1 cellular context compared by ENCODE assay signal in the genomic region with DNA sequence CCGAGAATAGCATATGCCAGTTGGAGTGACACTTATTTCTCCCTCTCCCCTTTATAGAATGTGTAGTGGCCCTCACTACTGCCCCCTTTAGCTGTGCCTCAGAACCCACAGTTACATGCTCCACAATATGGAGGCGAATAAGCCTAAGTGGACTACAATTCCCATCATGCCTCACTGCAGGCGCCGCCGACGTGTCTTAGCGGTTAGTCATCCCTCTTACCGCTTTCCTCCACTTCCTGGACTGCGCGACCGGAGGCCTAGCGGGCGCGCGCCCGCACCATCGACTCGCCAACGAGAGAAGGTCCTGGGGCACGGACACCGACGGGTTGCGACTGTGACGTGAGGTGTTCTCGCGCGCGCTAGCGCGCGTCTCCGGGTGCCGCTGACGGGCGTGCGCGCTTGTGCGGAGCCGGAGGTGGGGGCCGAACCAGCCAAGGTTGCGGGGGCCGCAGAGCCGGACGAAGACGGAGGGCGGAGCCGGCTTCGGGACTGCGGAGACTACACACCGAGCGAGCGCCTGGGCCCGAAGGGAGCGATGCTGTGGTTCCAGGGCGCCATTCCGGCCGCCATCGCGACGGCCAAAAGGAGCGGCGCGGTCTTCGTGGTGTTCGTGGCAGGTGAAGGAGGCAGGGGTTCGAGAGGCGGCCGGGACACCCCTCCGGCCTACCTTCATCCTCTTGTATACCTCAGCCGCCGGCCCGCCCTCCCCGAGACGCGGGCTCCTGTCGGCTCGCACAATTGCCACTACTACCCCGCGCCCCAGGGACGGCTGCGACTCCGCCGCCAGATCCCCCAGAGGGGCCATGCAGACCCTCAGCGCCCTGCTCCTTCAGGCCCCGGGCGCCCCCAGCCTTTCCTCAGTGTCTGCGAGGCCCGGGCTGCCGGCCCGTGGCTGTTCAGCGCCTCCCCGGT.
TF ChIP-seq lines count a peak whose summit lies in the region.

A gene with protein sequence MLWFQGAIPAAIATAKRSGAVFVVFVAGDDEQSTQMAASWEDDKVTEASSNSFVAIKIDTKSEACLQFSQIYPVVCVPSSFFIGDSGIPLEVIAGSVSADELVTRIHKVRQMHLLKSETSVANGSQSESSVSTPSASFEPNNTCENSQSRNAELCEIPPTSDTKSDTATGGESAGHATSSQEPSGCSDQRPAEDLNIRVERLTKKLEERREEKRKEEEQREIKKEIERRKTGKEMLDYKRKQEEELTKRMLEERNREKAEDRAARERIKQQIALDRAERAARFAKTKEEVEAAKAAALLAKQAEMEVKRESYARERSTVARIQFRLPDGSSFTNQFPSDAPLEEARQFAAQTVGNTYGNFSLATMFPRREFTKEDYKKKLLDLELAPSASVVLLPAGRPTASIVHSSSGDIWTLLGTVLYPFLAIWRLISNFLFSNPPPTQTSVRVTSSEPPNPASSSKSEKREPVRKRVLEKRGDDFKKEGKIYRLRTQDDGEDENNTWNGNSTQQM (plus strand): TSS at position 461 of the 912 bp plus-strand sequence. CDS start 75 bp downstream, at position 536.

TF ChIP-seq in HepG2, 621 proteins besides CTCF, POLR2A, EP300 and RAD21 (continued from another document and continues in another):
- TF ChIP-seq, protein P1, sequence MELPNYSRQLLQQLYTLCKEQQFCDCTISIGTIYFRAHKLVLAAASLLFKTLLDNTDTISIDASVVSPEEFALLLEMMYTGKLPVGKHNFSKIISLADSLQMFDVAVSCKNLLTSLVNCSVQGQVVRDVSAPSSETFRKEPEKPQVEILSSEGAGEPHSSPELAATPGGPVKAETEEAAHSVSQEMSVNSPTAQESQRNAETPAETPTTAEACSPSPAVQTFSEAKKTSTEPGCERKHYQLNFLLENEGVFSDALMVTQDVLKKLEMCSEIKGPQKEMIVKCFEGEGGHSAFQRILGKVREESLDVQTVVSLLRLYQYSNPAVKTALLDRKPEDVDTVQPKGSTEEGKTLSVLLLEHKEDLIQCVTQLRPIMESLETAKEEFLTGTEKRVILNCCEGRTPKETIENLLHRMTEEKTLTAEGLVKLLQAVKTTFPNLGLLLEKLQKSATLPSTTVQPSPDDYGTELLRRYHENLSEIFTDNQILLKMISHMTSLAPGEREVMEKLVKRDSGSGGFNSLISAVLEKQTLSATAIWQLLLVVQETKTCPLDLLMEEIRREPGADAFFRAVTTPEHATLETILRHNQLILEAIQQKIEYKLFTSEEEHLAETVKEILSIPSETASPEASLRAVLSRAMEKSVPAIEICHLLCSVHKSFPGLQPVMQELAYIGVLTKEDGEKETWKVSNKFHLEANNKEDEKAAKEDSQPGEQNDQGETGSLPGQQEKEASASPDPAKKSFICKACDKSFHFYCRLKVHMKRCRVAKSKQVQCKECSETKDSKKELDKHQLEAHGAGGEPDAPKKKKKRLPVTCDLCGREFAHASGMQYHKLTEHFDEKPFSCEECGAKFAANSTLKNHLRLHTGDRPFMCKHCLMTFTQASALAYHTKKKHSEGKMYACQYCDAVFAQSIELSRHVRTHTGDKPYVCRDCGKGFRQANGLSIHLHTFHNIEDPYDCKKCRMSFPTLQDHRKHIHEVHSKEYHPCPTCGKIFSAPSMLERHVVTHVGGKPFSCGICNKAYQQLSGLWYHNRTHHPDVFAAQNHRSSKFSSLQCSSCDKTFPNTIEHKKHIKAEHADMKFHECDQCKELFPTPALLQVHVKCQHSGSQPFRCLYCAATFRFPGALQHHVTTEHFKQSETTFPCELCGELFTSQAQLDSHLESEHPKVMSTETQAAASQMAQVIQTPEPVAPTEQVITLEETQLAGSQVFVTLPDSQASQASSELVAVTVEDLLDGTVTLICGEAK (IDR thresholded peaks at IDR 0.05), result no peak
- TF ChIP-seq, protein P1 (CRISPR knock-in tag; IDR thresholded peaks at IDR 0.05), result peak; percentile 46
- TF ChIP-seq PAX8 (CRISPR knock-in tag; IDR thresholded peaks at IDR 0.05; ENCODE audit: borderline replicate concordance), result 0 out of 2 replicates have a peak, but pooled peaks have one; percentile 40
- no peak for TF ChIP-seq JARID2 (CRISPR knock-in tag; IDR thresholded peaks at IDR 0.05; ENCODE audit: insufficient replicate concordance)
- no peak for TF ChIP-seq ZSCAN29 (CRISPR knock-in tag; conservative IDR thresholded peaks at IDR 0.05)
- TF ChIP-seq DNMT3B (CRISPR knock-in tag; conservative IDR thresholded peaks at IDR 0.05), result 0 out of 2 replicates have a peak, but pooled peaks have one; percentile 12
- peak; percentile 63; the same call in 1 of the 2 replicates for TF ChIP-seq ZFP36L1 (CRISPR knock-in tag; IDR thresholded peaks at IDR 0.05)
- TF ChIP-seq BORCS8-MEF2B (CRISPR knock-in tag; IDR thresholded peaks at IDR 0.05), result peak; percentile 85
- peak; percentile 72 for TF ChIP-seq RFXAP (CRISPR knock-in tag; IDR thresholded peaks at IDR 0.05; ENCODE audit: borderline replicate concordance)
- no peak for TF ChIP-seq ZNF720 (CRISPR knock-in tag; IDR thresholded peaks at IDR 0.05)
- peak; percentile 89 for TF ChIP-seq NRL (CRISPR knock-in tag; IDR thresholded peaks at IDR 0.05; ENCODE audit: borderline replicate concordance)
- no peak for TF ChIP-seq ZNF337 (CRISPR knock-in tag; IDR thresholded peaks at IDR 0.05; ENCODE audit: borderline replicate concordance, low read depth)
- TF ChIP-seq NFKBIZ (CRISPR knock-in tag; IDR thresholded peaks at IDR 0.05), result no peak
- no peak for TF ChIP-seq HHEX (CRISPR knock-in tag; IDR thresholded peaks at IDR 0.05)
- TF ChIP-seq ZNF768 (CRISPR knock-in tag; IDR thresholded peaks at IDR 0.05), result peak; percentile 66; the same call in 1 of the 2 replicates
- TF ChIP-seq SALL1 (CRISPR knock-in tag; IDR thresholded peaks at IDR 0.05), result peak; percentile 88
- TF ChIP-seq MED13 (CRISPR knock-in tag; IDR thresholded peaks at IDR 0.05), result 0 out of 2 replicates have a peak, but pooled peaks have one; percentile 34
- TF ChIP-seq, protein P2, sequence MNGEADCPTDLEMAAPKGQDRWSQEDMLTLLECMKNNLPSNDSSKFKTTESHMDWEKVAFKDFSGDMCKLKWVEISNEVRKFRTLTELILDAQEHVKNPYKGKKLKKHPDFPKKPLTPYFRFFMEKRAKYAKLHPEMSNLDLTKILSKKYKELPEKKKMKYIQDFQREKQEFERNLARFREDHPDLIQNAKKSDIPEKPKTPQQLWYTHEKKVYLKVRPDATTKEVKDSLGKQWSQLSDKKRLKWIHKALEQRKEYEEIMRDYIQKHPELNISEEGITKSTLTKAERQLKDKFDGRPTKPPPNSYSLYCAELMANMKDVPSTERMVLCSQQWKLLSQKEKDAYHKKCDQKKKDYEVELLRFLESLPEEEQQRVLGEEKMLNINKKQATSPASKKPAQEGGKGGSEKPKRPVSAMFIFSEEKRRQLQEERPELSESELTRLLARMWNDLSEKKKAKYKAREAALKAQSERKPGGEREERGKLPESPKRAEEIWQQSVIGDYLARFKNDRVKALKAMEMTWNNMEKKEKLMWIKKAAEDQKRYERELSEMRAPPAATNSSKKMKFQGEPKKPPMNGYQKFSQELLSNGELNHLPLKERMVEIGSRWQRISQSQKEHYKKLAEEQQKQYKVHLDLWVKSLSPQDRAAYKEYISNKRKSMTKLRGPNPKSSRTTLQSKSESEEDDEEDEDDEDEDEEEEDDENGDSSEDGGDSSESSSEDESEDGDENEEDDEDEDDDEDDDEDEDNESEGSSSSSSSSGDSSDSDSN (CRISPR knock-in tag; IDR thresholded peaks at IDR 0.05), result peak; percentile 98
- peak; percentile 31; the same call in 1 of the 2 replicates for TF ChIP-seq BCL6 (CRISPR knock-in tag; IDR thresholded peaks at IDR 0.05)
- peak; percentile 93 for TF ChIP-seq FOSL1 (CRISPR knock-in tag; IDR thresholded peaks at IDR 0.05; ENCODE audit: borderline replicate concordance)
- TF ChIP-seq, protein P3, sequence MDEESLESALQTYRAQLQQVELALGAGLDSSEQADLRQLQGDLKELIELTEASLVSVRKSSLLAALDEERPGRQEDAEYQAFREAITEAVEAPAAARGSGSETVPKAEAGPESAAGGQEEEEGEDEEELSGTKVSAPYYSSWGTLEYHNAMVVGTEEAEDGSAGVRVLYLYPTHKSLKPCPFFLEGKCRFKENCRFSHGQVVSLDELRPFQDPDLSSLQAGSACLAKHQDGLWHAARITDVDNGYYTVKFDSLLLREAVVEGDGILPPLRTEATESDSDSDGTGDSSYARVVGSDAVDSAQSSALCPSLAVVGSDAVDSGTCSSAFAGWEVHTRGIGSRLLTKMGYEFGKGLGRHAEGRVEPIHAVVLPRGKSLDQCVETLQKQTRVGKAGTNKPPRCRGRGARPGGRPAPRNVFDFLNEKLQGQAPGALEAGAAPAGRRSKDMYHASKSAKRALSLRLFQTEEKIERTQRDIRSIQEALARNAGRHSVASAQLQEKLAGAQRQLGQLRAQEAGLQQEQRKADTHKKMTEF (CRISPR knock-in tag; IDR thresholded peaks at IDR 0.05), result peak; percentile 81; the same call in 1 of the 2 replicates
- peak; percentile 95 for TF ChIP-seq PHF8 (CRISPR knock-in tag; IDR thresholded peaks at IDR 0.05)
- TF ChIP-seq, protein P4, sequence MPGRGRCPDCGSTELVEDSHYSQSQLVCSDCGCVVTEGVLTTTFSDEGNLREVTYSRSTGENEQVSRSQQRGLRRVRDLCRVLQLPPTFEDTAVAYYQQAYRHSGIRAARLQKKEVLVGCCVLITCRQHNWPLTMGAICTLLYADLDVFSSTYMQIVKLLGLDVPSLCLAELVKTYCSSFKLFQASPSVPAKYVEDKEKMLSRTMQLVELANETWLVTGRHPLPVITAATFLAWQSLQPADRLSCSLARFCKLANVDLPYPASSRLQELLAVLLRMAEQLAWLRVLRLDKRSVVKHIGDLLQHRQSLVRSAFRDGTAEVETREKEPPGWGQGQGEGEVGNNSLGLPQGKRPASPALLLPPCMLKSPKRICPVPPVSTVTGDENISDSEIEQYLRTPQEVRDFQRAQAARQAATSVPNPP (CRISPR knock-in tag; IDR thresholded peaks at IDR 0.05), result peak; percentile 31; the same call in 1 of the 2 replicates
- TF ChIP-seq STAG1 (CRISPR knock-in tag; IDR thresholded peaks at IDR 0.05), result peak; percentile 12; the same call in 1 of the 2 replicates
- TF ChIP-seq PAWR (CRISPR knock-in tag; IDR thresholded peaks at IDR 0.05; ENCODE audit: borderline replicate concordance), result 0 out of 2 replicates have a peak, but pooled peaks have one; percentile 1
- TF ChIP-seq SP1 (IDR thresholded peaks at IDR 0.05), result no peak
- no peak for TF ChIP-seq SP1 (CRISPR knock-in tag; IDR thresholded peaks at IDR 0.05)
- TF ChIP-seq ZNF234 (CRISPR knock-in tag; conservative IDR thresholded peaks at IDR 0.05), result 0 out of 2 replicates have a peak, but pooled peaks have one; percentile 65
- no peak; the same call in 1 of the 2 replicates for TF ChIP-seq NCOA1 (CRISPR knock-in tag; IDR thresholded peaks at IDR 0.05)
- TF ChIP-seq GABPB1 (CRISPR knock-in tag; IDR thresholded peaks at IDR 0.05), result peak; percentile 87
- TF ChIP-seq ZNF432 (CRISPR knock-in tag; IDR thresholded peaks at IDR 0.05; ENCODE audit: borderline replicate concordance), result no peak
- TF ChIP-seq, protein P5, sequence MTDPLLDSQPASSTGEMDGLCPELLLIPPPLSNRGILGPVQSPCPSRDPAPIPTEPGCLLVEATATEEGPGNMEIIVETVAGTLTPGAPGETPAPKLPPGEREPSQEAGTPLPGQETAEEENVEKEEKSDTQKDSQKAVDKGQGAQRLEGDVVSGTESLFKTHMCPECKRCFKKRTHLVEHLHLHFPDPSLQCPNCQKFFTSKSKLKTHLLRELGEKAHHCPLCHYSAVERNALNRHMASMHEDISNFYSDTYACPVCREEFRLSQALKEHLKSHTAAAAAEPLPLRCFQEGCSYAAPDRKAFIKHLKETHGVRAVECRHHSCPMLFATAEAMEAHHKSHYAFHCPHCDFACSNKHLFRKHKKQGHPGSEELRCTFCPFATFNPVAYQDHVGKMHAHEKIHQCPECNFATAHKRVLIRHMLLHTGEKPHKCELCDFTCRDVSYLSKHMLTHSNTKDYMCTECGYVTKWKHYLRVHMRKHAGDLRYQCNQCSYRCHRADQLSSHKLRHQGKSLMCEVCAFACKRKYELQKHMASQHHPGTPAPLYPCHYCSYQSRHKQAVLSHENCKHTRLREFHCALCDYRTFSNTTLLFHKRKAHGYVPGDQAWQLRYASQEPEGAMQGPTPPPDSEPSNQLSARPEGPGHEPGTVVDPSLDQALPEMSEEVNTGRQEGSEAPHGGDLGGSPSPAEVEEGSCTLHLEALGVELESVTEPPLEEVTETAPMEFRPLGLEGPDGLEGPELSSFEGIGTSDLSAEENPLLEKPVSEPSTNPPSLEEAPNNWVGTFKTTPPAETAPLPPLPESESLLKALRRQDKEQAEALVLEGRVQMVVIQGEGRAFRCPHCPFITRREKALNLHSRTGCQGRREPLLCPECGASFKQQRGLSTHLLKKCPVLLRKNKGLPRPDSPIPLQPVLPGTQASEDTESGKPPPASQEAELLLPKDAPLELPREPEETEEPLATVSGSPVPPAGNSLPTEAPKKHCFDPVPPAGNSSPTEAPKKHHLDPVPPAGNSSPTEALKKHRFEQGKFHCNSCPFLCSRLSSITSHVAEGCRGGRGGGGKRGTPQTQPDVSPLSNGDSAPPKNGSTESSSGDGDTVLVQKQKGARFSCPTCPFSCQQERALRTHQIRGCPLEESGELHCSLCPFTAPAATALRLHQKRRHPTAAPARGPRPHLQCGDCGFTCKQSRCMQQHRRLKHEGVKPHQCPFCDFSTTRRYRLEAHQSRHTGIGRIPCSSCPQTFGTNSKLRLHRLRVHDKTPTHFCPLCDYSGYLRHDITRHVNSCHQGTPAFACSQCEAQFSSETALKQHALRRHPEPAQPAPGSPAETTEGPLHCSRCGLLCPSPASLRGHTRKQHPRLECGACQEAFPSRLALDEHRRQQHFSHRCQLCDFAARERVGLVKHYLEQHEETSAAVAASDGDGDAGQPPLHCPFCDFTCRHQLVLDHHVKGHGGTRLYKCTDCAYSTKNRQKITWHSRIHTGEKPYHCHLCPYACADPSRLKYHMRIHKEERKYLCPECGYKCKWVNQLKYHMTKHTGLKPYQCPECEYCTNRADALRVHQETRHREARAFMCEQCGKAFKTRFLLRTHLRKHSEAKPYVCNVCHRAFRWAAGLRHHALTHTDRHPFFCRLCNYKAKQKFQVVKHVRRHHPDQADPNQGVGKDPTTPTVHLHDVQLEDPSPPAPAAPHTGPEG (CRISPR knock-in tag; IDR thresholded peaks at IDR 0.05), result peak; percentile 95; the same call in 1 of the 2 replicates
